8 cellular contexts compared by ENCODE assay signal in the genomic region with DNA sequence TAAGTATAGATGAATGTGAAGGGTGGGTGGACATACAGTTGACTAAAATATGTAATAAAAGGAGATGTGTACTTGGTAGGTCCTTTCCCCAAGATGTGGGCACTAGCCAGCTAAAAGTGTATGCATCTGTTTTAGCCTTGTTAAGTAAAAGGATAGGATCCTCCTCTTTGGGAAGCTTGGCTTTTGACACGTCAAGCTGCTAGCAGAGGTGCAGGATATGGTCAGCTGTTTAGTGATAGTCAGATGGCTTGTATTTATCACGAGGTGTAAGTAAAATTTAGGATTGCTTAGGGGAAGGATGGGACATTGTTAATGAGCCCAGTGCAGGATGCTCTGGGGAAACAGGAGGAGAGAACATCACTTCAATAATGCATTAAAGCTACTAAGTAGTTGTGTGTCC. TPM values are rescaled to one million over a fixed set of nuclear protein-coding genes. Genes with fewer than 3 reads are reported as not detected.
DNase-seq lines count a peak whose midpoint lies in the region; ATAC-seq and TF ChIP-seq lines count a peak whose summit lies in the region.

No MANE protein-coding gene starts in this region.

- H3K27ac Mint-ChIP-seq in T-helper 1 cell treated with Interleukin-12 subunit alpha and Interleukin-12 subunit beta and Interleukin-4 antibody, amounts not matched to agents 30 μg/mL and 1 μg/mL, for 36 hours, result peak overlapping the region; percentile 91

- intact Hi-C loops in spleen (cut with DNase I; ENCODE audit: low total_unique reads), result no loop called here

- no peak overlapping the region for H2AFZ ChIP-seq in OCI-LY1 (ENCODE audit: low read length)

- H3K27ac ChIP-seq in OCI-LY1 (ENCODE audit: low read depth, low read length, poor library complexity, severe bottlenecking) (no peak overlapping the region), spleen (peak overlapping the region in 6 of 8 donors; percentile 91 to 96 (median 95))

- DNase-seq in T-helper 1 cell, result no peak
- DNase-seq in epithelial cell of esophagus (ENCODE audit: low read depth), result no peak
- DNase-seq in spleen, result no peak
- no peak for DNase-seq in DMS153 treated with DMSO at 0.1 percent for 48 hours (lab: John Stamatoyannopoulos, UW; ENCODE audit: unreplicated experiment)

- no peaks in the 10 kb centered on the region for H3K9me3 Mint-ChIP-seq in T-helper 1 cell treated with Interleukin-12 subunit alpha and Interleukin-12 subunit beta and Interleukin-4 antibody, amounts not matched to agents 30 μg/mL and 1 μg/mL, for 36 hours

- peak overlapping the region; percentile 87 for H3K4me2 ChIP-seq in OCI-LY1 (ENCODE audit: low read length)

- TF ChIP-seq POLR2A in spleen (IDR thresholded peaks at IDR 0.05), result no peak

- H3K9me2 ChIP-seq in OCI-LY1 (ENCODE audit: low read depth, low read length), result no peaks in the 10 kb centered on the region

- no peaks in the 10 kb centered on the region for H3K79me2 ChIP-seq in OCI-LY1 (ENCODE audit: insufficient read depth, low read length)

- H3K27me3 ChIP-seq in OCI-LY1 (ENCODE audit: insufficient read depth, low read length) (no peaks in the 10 kb centered on the region), spleen (replicated peaks in 1 of 7) (peaks cover 0 to 7% (median 0%) of the 10 kb centered on the region in 7 donors)

- peak overlapping the region; percentile 68 for H3K9ac ChIP-seq in OCI-LY1 (ENCODE audit: low read length)

- H3K36me3 ChIP-seq in OCI-LY1 (ENCODE audit: insufficient read depth, low read length), result no peaks in the 10 kb centered on the region
- no peaks in the 10 kb centered on the region for H3K36me3 ChIP-seq in spleen

- H3K27me3 Mint-ChIP-seq in T-helper 1 cell treated with Interleukin-12 subunit alpha and Interleukin-12 subunit beta and Interleukin-4 antibody, amounts not matched to agents 30 μg/mL and 1 μg/mL, for 36 hours (ENCODE audit: low read depth), result no peaks in the 10 kb centered on the region

- H3K4me3 ChIP-seq in OCI-LY1 (ENCODE audit: low read depth, low read length, poor library complexity, severe bottlenecking) (peak overlapping the region; percentile 70), epithelial cell of esophagus (ENCODE audit: low read length) (peak overlapping the region; percentile 67), spleen (peak overlapping the region in 3 of 8 donors; percentile 75 to 82 (median 82))

- 21 to 56% (median 33%) methylated on average over 2 of the region's 2 CpGs for WGBS in spleen, 5 donors

- no peaks in the 10 kb centered on the region for H3F3A ChIP-seq in OCI-LY1 (ENCODE audit: insufficient read depth, low read length)

- TF ChIP-seq CTCF in OCI-LY1 (IDR thresholded peaks at IDR 0.05; ENCODE audit: low read length) (no peak), epithelial cell of esophagus (IDR thresholded peaks at IDR 0.05; ENCODE audit: insufficient read depth, low read depth, low read length, missing control alignments) (no peak), spleen (IDR thresholded peaks at IDR 0.05 in 8 of 11, conservative IDR thresholded peaks at IDR 0.05 in 3 of 11) (no peak)

- peaks cover 24% of the 10 kb centered on the region for H3K4me1 ChIP-seq in OCI-LY1 (ENCODE audit: insufficient read depth, low read length, severe bottlenecking)
- H3K4me1 ChIP-seq in spleen, result peaks cover 8 to 72% (median 51%) of the 10 kb centered on the region in 6 donors

- no peaks in the 10 kb centered on the region for H3K9me3 ChIP-seq in OCI-LY1 (ENCODE audit: low read length)
- no peaks in the 10 kb centered on the region for H3K9me3 ChIP-seq in spleen

- H3K36me3 Mint-ChIP-seq in T-helper 1 cell treated with Interleukin-12 subunit alpha and Interleukin-12 subunit beta and Interleukin-4 antibody, amounts not matched to agents 30 μg/mL and 1 μg/mL, for 36 hours (ENCODE audit: low read depth), result peaks cover 19% of the 10 kb centered on the region

- peaks cover 33% of the 10 kb centered on the region for H3K4me1 Mint-ChIP-seq in T-helper 1 cell treated with Interleukin-12 subunit alpha and Interleukin-12 subunit beta and Interleukin-4 antibody, amounts not matched to agents 30 μg/mL and 1 μg/mL, for 36 hours (ENCODE audit: low read depth)

- no peaks in the 10 kb centered on the region for H4K20me1 ChIP-seq in OCI-LY1 (ENCODE audit: insufficient read depth, low read length)

- ATAC-seq in HG02623 (IDR thresholded peaks at IDR 0.05; ENCODE audit: unreplicated experiment), result no peak
- no peak for ATAC-seq in HG02759 (IDR thresholded peaks at IDR 0.05; ENCODE audit: unreplicated experiment)

- peak overlapping the region; percentile 87 for H3K4me3 Mint-ChIP-seq in T-helper 1 cell treated with Interleukin-12 subunit alpha and Interleukin-12 subunit beta and Interleukin-4 antibody, amounts not matched to agents 30 μg/mL and 1 μg/mL, for 36 hours

RNA-seq across cellular contexts. Expression of a gene that starts 1.5 kb away (rescaled TPM):
- 100 to 1,000 TPM in 2 of 7 donors, 10 to 100 TPM in 5; 31.9 to 130 (median 59.8) TPM for total RNA-seq in spleen
- 10 to 100 TPM in 1 of 3 donors, 1 to 10 TPM in 2; 5.0 to 10.1 (median 5.5) TPM for polyA plus RNA-seq in spleen
